ENCODE assay signal across 12 cellular contexts in genomic region chr2:150063432-150063889, GRCh38.
DNase-seq lines count a peak whose midpoint lies in the region; FAIRE-seq and TF ChIP-seq lines count a peak whose summit lies in the region.
"Had no signal": no experiment of that assay in that cellular context is flagged by ENCODE, and none has a peak within 500 bp of the region (broad histone marks: within the 10 kb centered on the region; RNA-seq: fewer than 3 reads in every experiment).

No MANE protein-coding gene starts in this region.

- peak overlapping the region; percentile 24 for H3K4me2 ChIP-seq in astrocyte (ENCODE audit: low read length)
- H3K4me2 ChIP-seq in smooth muscle cell, result peak overlapping the region; percentile 21

- H2AFZ ChIP-seq in astrocyte (ENCODE audit: low read depth, low read length) (no peak overlapping the region), smooth muscle cell (ENCODE audit: low read depth) (peak overlapping the region; percentile 61)

- no peak for TF ChIP-seq CTCF in astrocyte (IDR thresholded peaks at IDR 0.05; ENCODE audit: insufficient read depth, low read depth, low read length)
- no peak for TF ChIP-seq CTCF in fibroblast of the aortic adventitia (IDR thresholded peaks at IDR 0.05; ENCODE audit: insufficient read depth, low read length)
- no peak for TF ChIP-seq CTCF in smooth muscle cell (IDR thresholded peaks at IDR 0.05; ENCODE audit: borderline replicate concordance, insufficient read depth, poor library complexity, severe bottlenecking)

- DNase-seq in HPDE6-E6E7 (ENCODE audit: extremely low spot score), result peak; percentile 26
- DNase-seq in astrocyte (ENCODE audit: low read depth), result peak; percentile 81
- DNase-seq in fibroblast of the aortic adventitia (ENCODE audit: low read depth), result peak; percentile 70
- no peak for DNase-seq in smooth muscle cell (lab: John Stamatoyannopoulos, UW; ENCODE audit: unreplicated experiment)
- no peak for DNase-seq in NCI-H2029 (lab: John Stamatoyannopoulos, UW)
- no peak for DNase-seq in activated CD4-positive, alpha-beta T cell treated with anti-CD3 and anti-CD28 coated beads for 1 hour
- no peak for DNase-seq in frontal cortex (ENCODE audit: low spot score in 2 of 2)
- no peak for DNase-seq in GM12892 (ENCODE audit: insufficient read length)
- DNase-seq: activated naive CD8-positive, alpha-beta T cell treated with anti-CD3 and anti-CD28 coated beads for 36 hours; ovary; tibial artery had no signal

- H3F3A ChIP-seq in smooth muscle cell (ENCODE audit: low read depth), result no peaks in the 10 kb centered on the region

- FAIRE-seq in astrocyte (lab: Jason Lieb, UNC), result peak; percentile 97
- FAIRE-seq in frontal cortex (lab: Jason Lieb, UNC), result no peak
- FAIRE-seq in GM12892 (lab: Jason Lieb, UNC), result no peak

- no peaks in the 10 kb centered on the region for H4K20me1 ChIP-seq in astrocyte (ENCODE audit: insufficient read depth, low read length)
- no peaks in the 10 kb centered on the region for H4K20me1 ChIP-seq in smooth muscle cell (ENCODE audit: low read depth)

- no peaks in the 10 kb centered on the region for H3K9me3 Mint-ChIP-seq in astrocyte (ENCODE audit: unreplicated experiment)
- H3K9me3 Mint-ChIP-seq: activated naive CD8-positive, alpha-beta T cell treated with anti-CD3 and anti-CD28 coated beads for 36 hours had no signal

- H3K9ac ChIP-seq in astrocyte (ENCODE audit: low read length) (no peak overlapping the region), smooth muscle cell (ENCODE audit: low read depth) (peak overlapping the region; percentile 14)

- H3K36me3 ChIP-seq in astrocyte (ENCODE audit: insufficient read depth, low read length) (no peaks in the 10 kb centered on the region), smooth muscle cell (ENCODE audit: low read depth) (no peaks in the 10 kb centered on the region)
- H3K36me3 ChIP-seq: ovary, tibial artery had no signal

- H3K27ac Mint-ChIP-seq in astrocyte (ENCODE audit: unreplicated experiment), result peak overlapping the region; percentile 9
- H3K27ac Mint-ChIP-seq: activated naive CD8-positive, alpha-beta T cell treated with anti-CD3 and anti-CD28 coated beads for 36 hours had no signal

- WGBS in smooth muscle cell (ENCODE audit: low lambda C conversion rate), result 50% methylated on average over 2 of the region's 2 CpGs

- no peaks in the 10 kb centered on the region for H3K27me3 ChIP-seq in astrocyte (ENCODE audit: insufficient read depth, low read length)
- H3K27me3 ChIP-seq in smooth muscle cell (ENCODE audit: low read depth), result no peaks in the 10 kb centered on the region
- H3K27me3 ChIP-seq: ovary, tibial artery had no signal

- no peak for TF ChIP-seq POLR2A in GM12892 (IDR thresholded peaks at IDR 0.05; ENCODE audit: low read depth, low read length)

- H3K9me3 ChIP-seq in astrocyte (ENCODE audit: insufficient read depth, low read depth, low read length), result no peaks in the 10 kb centered on the region
- H3K9me3 ChIP-seq in smooth muscle cell (replicated peaks; ENCODE audit: low read depth), result no peaks in the 10 kb centered on the region
- H3K9me3 ChIP-seq: ovary, tibial artery had no signal

- H3K4me1 ChIP-seq in astrocyte (ENCODE audit: insufficient read depth, low read length) (peaks cover 11% of the 10 kb centered on the region), smooth muscle cell (ENCODE audit: low read depth) (peaks cover 20% of the 10 kb centered on the region)
- H3K4me1 ChIP-seq: tibial artery had no signal

- H3K79me2 ChIP-seq in astrocyte (ENCODE audit: insufficient read depth, low read length) (no peaks in the 10 kb centered on the region), smooth muscle cell (ENCODE audit: low read depth) (no peaks in the 10 kb centered on the region)

- no peaks in the 10 kb centered on the region for H3K36me3 Mint-ChIP-seq in astrocyte (ENCODE audit: low read depth, unreplicated experiment)
- H3K36me3 Mint-ChIP-seq: activated naive CD8-positive, alpha-beta T cell treated with anti-CD3 and anti-CD28 coated beads for 36 hours had no signal

- H3K27me3 Mint-ChIP-seq in astrocyte (ENCODE audit: low read depth, unreplicated experiment), result no peaks in the 10 kb centered on the region
- H3K27me3 Mint-ChIP-seq: activated naive CD8-positive, alpha-beta T cell treated with anti-CD3 and anti-CD28 coated beads for 36 hours had no signal

- H3K4me3 ChIP-seq in astrocyte (ENCODE audit: insufficient read depth, low read depth, low read length) (no peak overlapping the region), fibroblast of the aortic adventitia (ENCODE audit: low read depth, low read length) (no peak overlapping the region), smooth muscle cell (no peak overlapping the region)
- H3K4me3 ChIP-seq: coronary artery, ovary, tibial artery had no signal

- no peak overlapping the region for H3K4me3 Mint-ChIP-seq in astrocyte (ENCODE audit: unreplicated experiment)
- H3K4me3 Mint-ChIP-seq: activated naive CD8-positive, alpha-beta T cell treated with anti-CD3 and anti-CD28 coated beads for 36 hours had no signal

- peaks cover 18% of the 10 kb centered on the region for H3K4me1 Mint-ChIP-seq in astrocyte (ENCODE audit: low read depth, unreplicated experiment)
- H3K4me1 Mint-ChIP-seq: activated naive CD8-positive, alpha-beta T cell treated with anti-CD3 and anti-CD28 coated beads for 36 hours had no signal

- H3K27ac ChIP-seq in astrocyte (ENCODE audit: low read depth, low read length) (no peak overlapping the region), smooth muscle cell (ENCODE audit: low read depth) (peak overlapping the region; percentile 50)
- H3K27ac ChIP-seq: coronary artery, ovary, tibial artery had no signal

Comparison
In these comparisons a context has a peak if more than half of its experiments do, and no peak if none do; other contexts are left out.
1. DNase-seq: peak in HPDE6-E6E7 (single experiment), astrocyte (single experiment) and fibroblast of the aortic adventitia (single experiment); none in smooth muscle cell (single experiment), NCI-H2029 (single experiment), activated CD4-positive, alpha-beta T cell treated with anti-CD3 and anti-CD28 coated beads for 1 hour (single experiment), frontal cortex (0 of 2) and GM12892 (single experiment).